ENCODE assay signal across 15 cellular contexts in genomic region chr10:32155075-32155516, GRCh38.
DNase-seq lines count a peak whose midpoint lies in the region; ATAC-seq, FAIRE-seq and TF ChIP-seq lines count a peak whose summit lies in the region.
"Had no signal": no experiment of that assay in that cellular context is flagged by ENCODE, and none has a peak within 500 bp of the region (broad histone marks: within the 10 kb centered on the region; RNA-seq: fewer than 3 reads in every experiment).

No MANE protein-coding gene starts in this region.

- H2BK15ac ChIP-seq in H1 (ENCODE audit: low read length), result no peak overlapping the region

- H3K79me1 ChIP-seq in H1 (ENCODE audit: low read depth, low read length), result no peaks in the 10 kb centered on the region

- no TSS peak for BruUV-seq in Calu3 (replicated peaks; lab: Mats Ljungman, UMichigan)

- no peak overlapping the region for H4K91ac ChIP-seq in H1 (replicated peaks; ENCODE audit: insufficient read length, low read length)

- H2BK20ac ChIP-seq in H1 (ENCODE audit: low read length), result no peak overlapping the region; the same call in 1 of the 2 replicates

- no peak for TF ChIP-seq POLR2A in H1 (IDR thresholded peaks at IDR 0.05; ENCODE audit: control extremely low read depth in 1 of 2, low read depth in 2 of 2, low read length in 2 of 2)

- H3K79me2 ChIP-seq in H1 (ENCODE audit: control insufficient read depth in 1 of 2, insufficient read depth in 2 of 2, low read length in 2 of 2), result no peaks in the 10 kb centered on the region

- no peak overlapping the region for H2BK5ac ChIP-seq in H1 (ENCODE audit: low read depth, low read length)

- peak overlapping the region; percentile 79 for H3K27ac Mint-ChIP-seq in Calu3 (ENCODE audit: unreplicated experiment)
- H3K27ac Mint-ChIP-seq: stimulated activated effector memory CD8-positive, alpha-beta T cell treated with anti-CD3 and anti-CD28 coated beads, Interleukin-12 subunit alpha, Interleukin-12 subunit beta, amount 100 ng/mL, for 72 hours had no signal

- no peaks in the 10 kb centered on the region for H3K36me3 ChIP-seq in RWPE2 (ENCODE audit: low read depth)
- no peaks in the 10 kb centered on the region for H3K36me3 ChIP-seq in H1 (ENCODE audit: control insufficient read depth in 2 of 4, insufficient read depth in 4 of 4, low read length in 3 of 4)
- no peaks in the 10 kb centered on the region for H3K36me3 ChIP-seq in mesodermal cell (ENCODE audit: control insufficient read depth, insufficient read depth, low read length)

- H4K8ac ChIP-seq in H1 (ENCODE audit: extremely low read depth, insufficient read depth, low read length), result peak overlapping the region; percentile 68; the same call in 1 of the 2 replicates

- H3K4me1 Mint-ChIP-seq in Calu3 (ENCODE audit: low read depth, unreplicated experiment), result peaks cover 28% of the 10 kb centered on the region

- H3K18ac ChIP-seq in H1 (ENCODE audit: extremely low read depth, low read length), result no peak overlapping the region

- TF ChIP-seq CTCF in Calu3 (IDR thresholded peaks at IDR 0.05; ENCODE audit: unreplicated experiment) (no peak), RWPE2 (IDR thresholded peaks at IDR 0.05; ENCODE audit: poor library complexity, severe bottlenecking) (no peak), H1 (IDR thresholded peaks at IDR 0.05; ENCODE audit: control extremely low read depth in 1 of 3, insufficient read depth in 1 of 3, low read depth in 1 of 3, low read length in 3 of 3) (no peak)

- no peak overlapping the region for H2AFZ ChIP-seq in H1 (ENCODE audit: low read length)

- H3K14ac ChIP-seq in H1 (ENCODE audit: insufficient read length), result no peak overlapping the region

- POLR2A ChIA-PET in H1 (lab: Charles Lee; ENCODE audit: partially characterized antibody), result interaction anchor here (0.8 kb wide), 1 partner anchor 14 kb away, joined by 3 read pairs; no protein-coding TSS in a partner anchor

- H3K27me3 Mint-ChIP-seq in Calu3 (ENCODE audit: unreplicated experiment), result no peaks in the 10 kb centered on the region

- H3K4me1 ChIP-seq in RWPE2 (ENCODE audit: insufficient read depth, poor library complexity, severe bottlenecking) (peaks cover 1% of the 10 kb centered on the region), H1 (replicated peaks in 1 of 4; ENCODE audit: control insufficient read depth in 3 of 4, insufficient read depth in 4 of 4, low read length in 3 of 4) (no peaks in the 10 kb centered on the region), mesodermal cell (ENCODE audit: control insufficient read depth, insufficient read depth, low read length, poor library complexity, severe bottlenecking) (peaks cover 15% of the 10 kb centered on the region)

- TF ChIP-seq EP300 in H1 (IDR thresholded peaks at IDR 0.05; ENCODE audit: borderline replicate concordance in 1 of 2, low read depth in 2 of 2, low read length in 2 of 2), result no peak

- H3K4me3 Mint-ChIP-seq in Calu3 (ENCODE audit: low read depth, unreplicated experiment), result no peak overlapping the region
- H3K4me3 Mint-ChIP-seq: stimulated activated effector memory CD8-positive, alpha-beta T cell treated with anti-CD3 and anti-CD28 coated beads, Interleukin-12 subunit alpha, Interleukin-12 subunit beta, amount 100 ng/mL, for 72 hours had no signal

- no peak overlapping the region for H3K4me3 ChIP-seq in RWPE2 (ENCODE audit: severe bottlenecking)
- H3K4me3 ChIP-seq in H1 (ENCODE audit: extremely low read depth in 1 of 4, insufficient read depth in 2 of 4, low read depth in 3 of 4, low read length in 4 of 4), result no peak overlapping the region
- no peak overlapping the region for H3K4me3 ChIP-seq in mesodermal cell (ENCODE audit: extremely low read depth, insufficient read depth, low read length, poor library complexity, severe bottlenecking)
- H3K4me3 ChIP-seq: SK-N-MC had no signal

- H4K5ac ChIP-seq in H1 (ENCODE audit: insufficient read length, low read depth, low read length), result no peak overlapping the region

- no peak for FAIRE-seq in H1 (lab: Jason Lieb, UNC)

- DNase-seq in Calu3 (no peak), RWPE2 (ENCODE audit: low spot score) (no peak), H1 (ENCODE audit: low read depth in 1 of 2, low spot score in 2 of 2) (no peak), COR-L47 (lab: John Stamatoyannopoulos, UW) (no peak), NK-92 (lab: John Stamatoyannopoulos, UW; ENCODE audit: unreplicated experiment) (no peak)
- DNase-seq: activated CD4-positive, CD25-positive, alpha-beta regulatory T cell treated with anti-CD3 and anti-CD28 coated beads, Interleukin-2, amount 50 U/mL, for 72 hours; caudate nucleus; KBM-7; midbrain; NCI-H1694 had no signal

- no peak overlapping the region for H2BK12ac ChIP-seq in H1 (ENCODE audit: low read depth, low read length)

- no peak overlapping the region for H3K4me2 ChIP-seq in H1 (ENCODE audit: insufficient read depth in 1 of 2, low read depth in 2 of 2, low read length in 2 of 2)

- peaks cover 2% of the 10 kb centered on the region for H3K9me3 ChIP-seq in RWPE2 (ENCODE audit: severe bottlenecking)
- 0 out of 4 replicates have a peak, but pooled peaks cover 0 to 3% of the 10 kb centered on the region in 2 experiments for H3K9me3 ChIP-seq in H1 (ENCODE audit: insufficient read depth in 2 of 2, low read depth in 1 of 2, low read length in 1 of 2)
- peaks cover 13% of the 10 kb centered on the region for H3K9me3 ChIP-seq in mesodermal cell (ENCODE audit: control insufficient read depth, low read length)

- peaks cover 8% of the 10 kb centered on the region for H3K36me3 Mint-ChIP-seq in Calu3 (ENCODE audit: insufficient read depth, unreplicated experiment)
- H3K36me3 Mint-ChIP-seq: stimulated activated effector memory CD8-positive, alpha-beta T cell treated with anti-CD3 and anti-CD28 coated beads, Interleukin-12 subunit alpha, Interleukin-12 subunit beta, amount 100 ng/mL, for 72 hours had no signal

- H2BK120ac ChIP-seq in H1 (replicated peaks; ENCODE audit: low read depth, low read length), result no peak overlapping the region

- ATAC-seq in RWPE2 (ENCODE audit: low read depth), result no peak
- ATAC-seq in GM18517 (IDR thresholded peaks at IDR 0.05; ENCODE audit: unreplicated experiment), result no peak
- ATAC-seq in HG03135 (IDR thresholded peaks at IDR 0.05; ENCODE audit: unreplicated experiment), result no peak
- ATAC-seq: stimulated activated effector memory CD8-positive, alpha-beta T cell treated with anti-CD3 and anti-CD28 coated beads, Interleukin-12 subunit alpha, Interleukin-12 subunit beta, amount 100 ng/mL, for 72 hours had no signal

- CTCF ChIA-PET in Calu3 (lab: Charles Lee) (interaction anchor here (1.0 kb wide), 1 partner anchor 121 kb away, joined by 4 read pairs; no protein-coding TSS in a partner anchor), H1 (lab: Charles Lee; ENCODE audit: partially characterized antibody) (interaction anchor here (0.7 to 1.2 kb wide), 2 partner anchors 33 to 36 kb away, joined by 3 to 4 read pairs; no protein-coding TSS in a partner anchor)

- H3K27me3 ChIP-seq in RWPE2 (ENCODE audit: insufficient read depth, poor library complexity, severe bottlenecking) (no peaks in the 10 kb centered on the region), H1 (replicated peaks in 1 of 4; ENCODE audit: control insufficient read depth in 3 of 4, extremely low read depth in 1 of 4, insufficient read depth in 3 of 4, low read length in 3 of 4) (no peaks in the 10 kb centered on the region)

- no peak overlapping the region for H3K9ac ChIP-seq in H1 (replicated peaks in 1 of 4; ENCODE audit: extremely low read depth in 1 of 4, low read depth in 3 of 4, low read length in 3 of 4)

- H4K20me1 ChIP-seq in H1 (replicated peaks in 1 of 2; ENCODE audit: control insufficient read depth in 1 of 2, insufficient read depth in 2 of 2, low read length in 2 of 2), result no peaks in the 10 kb centered on the region

- TF ChIP-seq RAD21 in H1 (IDR thresholded peaks at IDR 0.05 in 1 of 2, conservative IDR thresholded peaks at IDR 0.05 in 1 of 2; ENCODE audit: low read depth in 2 of 2, low read length in 2 of 2), result no peak

- H3K23me2 ChIP-seq in H1 (ENCODE audit: low read depth, low read length), result no peaks in the 10 kb centered on the region

- H3K56ac ChIP-seq in H1 (replicated peaks; ENCODE audit: insufficient read length, low read depth, low read length), result no peak overlapping the region

- H3K23ac ChIP-seq in H1 (ENCODE audit: insufficient read length), result no peak overlapping the region

- H3K4ac ChIP-seq in H1 (replicated peaks; ENCODE audit: insufficient read length, low read depth, low read length), result no peak overlapping the region

- H3K27ac ChIP-seq in RWPE2 (ENCODE audit: poor library complexity, severe bottlenecking), result peak overlapping the region; percentile 9
- H3K27ac ChIP-seq in H1 (ENCODE audit: low read depth, low read length), result no peak overlapping the region
- peak overlapping the region; percentile 68 for H3K27ac ChIP-seq in mesodermal cell (ENCODE audit: low read depth, low read length, severe bottlenecking)
- H3K27ac ChIP-seq: SK-N-MC had no signal

- 0 out of 2 replicates have a peak overlapping the region, but pooled peaks have one; percentile 28 for H2AK5ac ChIP-seq in H1 (ENCODE audit: low read depth, low read length)

- intact Hi-C loops in Calu3 (cut with micrococcal nuclease; ENCODE audit: unreplicated experiment), result loop anchor here (10.0 kb wide), 1 partner anchor 100 kb away; the partner anchor contains the start of gene KIF5B

- WGBS in H1 (ENCODE audit: extremely low coverage in 1 of 2, insufficient coverage in 1 of 2, insufficient read length in 1 of 2, insufficient replicate concordance in 2 of 2, low coverage in 1 of 2, low lambda C conversion rate in 2 of 2, missing lambda C conversion rate in 1 of 2), 2 experiments, result 81% methylated on average over 2 of the region's 2 CpGs; no CpG with 5 or more reads in 1 of the 2 experiments
- 86% methylated on average over 1 of the region's 2 CpGs; no CpG with 5 or more reads in 1 of the 2 experiments for WGBS in mesodermal cell (ENCODE audit: insufficient coverage in 2 of 2), 2 experiments

- H3K9me3 Mint-ChIP-seq in Calu3 (ENCODE audit: low read depth, unreplicated experiment), result no peaks in the 10 kb centered on the region
- H3K9me3 Mint-ChIP-seq: stimulated activated effector memory CD8-positive, alpha-beta T cell treated with anti-CD3 and anti-CD28 coated beads, Interleukin-12 subunit alpha, Interleukin-12 subunit beta, amount 100 ng/mL, for 72 hours had no signal

TF ChIP-seq in H1, 55 proteins besides CTCF, POLR2A, EP300 and RAD21 (continues in another document):
- TF ChIP-seq POU5F1 (IDR thresholded peaks at IDR 0.05; ENCODE audit: low read depth, low read length) (no peak), SAP30 (IDR thresholded peaks at IDR 0.05; ENCODE audit: insufficient read depth, insufficient replicate concordance, low read length) (no peak), USF2 (IDR thresholded peaks at IDR 0.05; ENCODE audit: low read length) (no peak), CHD1 (IDR thresholded peaks at IDR 0.05; ENCODE audit: low read depth, low read length) (no peak), RBBP5 (IDR thresholded peaks at IDR 0.05; ENCODE audit: borderline replicate concordance, low read depth, low read length) (no peak)
